In genomic region chrX:68627986-68628385, GRCh38 we compare ENCODE assay signal across 27 cellular contexts. TPM values are rescaled to one million over a fixed set of nuclear protein-coding genes. Genes with fewer than 3 reads are reported as not detected.
DNase-seq lines count a peak whose midpoint lies in the region; ATAC-seq, FAIRE-seq and TF ChIP-seq lines count a peak whose summit lies in the region.
"Had no signal": no experiment of that assay in that cellular context is flagged by ENCODE, and none has a peak within 500 bp of the region (broad histone marks: within the 10 kb centered on the region; RNA-seq: fewer than 3 reads in every experiment).

No MANE protein-coding gene starts in this region.

- no peak for FAIRE-seq in K562 (lab: Jason Lieb, UNC)
- FAIRE-seq: A204.1, GM12878, GM12892, GM18507 had no signal

- H3K27ac Mint-ChIP-seq in WTC11 (no peak overlapping the region), H9 (no peak overlapping the region)
- H3K27ac Mint-ChIP-seq: CD14-positive monocyte; CD4-positive, alpha-beta memory T cell; CD4-positive, CD25-positive, alpha-beta regulatory T cell; CD8-positive, alpha-beta memory T cell had no signal

- H3K9me3 ChIP-seq in HEK293 (ENCODE audit: control insufficient read depth, insufficient read depth, low read depth, low read length) (no peaks in the 10 kb centered on the region), K562 (replicated peaks; ENCODE audit: control insufficient read depth, insufficient read depth, low read depth, low read length) (no peaks in the 10 kb centered on the region), esophagus squamous epithelium (no peaks in the 10 kb centered on the region), H9 (ENCODE audit: control insufficient read depth, low read depth, low read length) (peaks cover 15% of the 10 kb centered on the region)
- H3K9me3 ChIP-seq: BE2C, BLaER1 had no signal

- H2BK120ac ChIP-seq in H9 (ENCODE audit: low read depth, low read length, poor library complexity, severe bottlenecking), result no peak overlapping the region

- no peak overlapping the region for H3T11ph ChIP-seq in H9 (ENCODE audit: low read length)

- H3K4me3 Mint-ChIP-seq in WTC11 (no peak overlapping the region), H9 (no peak overlapping the region)
- H3K4me3 Mint-ChIP-seq: CD14-positive monocyte; CD4-positive, alpha-beta memory T cell; CD4-positive, CD25-positive, alpha-beta regulatory T cell; CD8-positive, alpha-beta memory T cell had no signal

- intact Hi-C loops in K562 (cut with micrococcal nuclease) (no loop called here), esophagus squamous epithelium (cut with DNase I) (no loop called here)

- in situ Hi-C loops in K562 (cut with MboI), result no loop called here

- WGBS in K562 (ENCODE audit: insufficient coverage, low coverage, missing lambda C conversion rate), result 25% methylated on average over 5 of the region's 5 CpGs
- WGBS in esophagus squamous epithelium, 2 donors, result 71 to 72% methylated on average over 3 to 5 of the region's 5 CpGs
- no CpG with 5 or more reads among the region's 5 CpGs for WGBS in H9 (ENCODE audit: extremely low coverage, insufficient read length, low lambda C conversion rate)

- H3K36me3 Mint-ChIP-seq in WTC11 (no peaks in the 10 kb centered on the region), H9 (ENCODE audit: insufficient read depth in 1 of 3, low read depth in 3 of 3) (peaks cover 0 to 4% (median 1%) of the 10 kb centered on the region in 3 experiments; a peak in 2 of 7 replicates)
- H3K36me3 Mint-ChIP-seq: CD14-positive monocyte; CD4-positive, alpha-beta memory T cell; CD4-positive, CD25-positive, alpha-beta regulatory T cell; CD8-positive, alpha-beta memory T cell had no signal

- H3K56ac ChIP-seq in H9 (ENCODE audit: insufficient read length, low read depth, low read length), result no peak overlapping the region

- H3K4me1 ChIP-seq in HEK293 (ENCODE audit: control insufficient read depth, insufficient read depth, low read length) (no peaks in the 10 kb centered on the region), K562 (replicated peaks in 1 of 2; ENCODE audit: control insufficient read depth in 2 of 2, insufficient read depth in 2 of 2, low read length in 2 of 2) (no peaks in the 10 kb centered on the region), esophagus squamous epithelium (no peaks in the 10 kb centered on the region), H9 (ENCODE audit: insufficient read depth, low read length) (no peaks in the 10 kb centered on the region)
- H3K4me1 ChIP-seq: BE2C, BLaER1 had no signal

- CTCF ChIA-PET in HEK293 (lab: Yijun Ruan, JAX) (interaction anchor here (0.8 to 1.0 kb wide), 2 partner anchors 15 to 30 kb away, joined by 3 to 4 read pairs; no protein-coding TSS in a partner anchor), WTC11 (lab: Charles Lee) (no interaction called here), K562 (lab: Yijun Ruan, JAX; ENCODE audit: low intra/inter-chr PET ratio) (no interaction called here)

- no peaks in the 10 kb centered on the region for H3K9me3 Mint-ChIP-seq in WTC11
- peaks cover 63 to 72% of the 10 kb centered on the region in 2 experiments for H3K9me3 Mint-ChIP-seq in H9

- H3K4me2 ChIP-seq in K562 (ENCODE audit: insufficient read depth, low read length), result no peak overlapping the region
- no peak overlapping the region for H3K4me2 ChIP-seq in H9 (ENCODE audit: insufficient read depth, insufficient read length, low read length)
- H3K4me2 ChIP-seq: BLaER1 had no signal

- H3K23me2 ChIP-seq in H9 (ENCODE audit: insufficient read length, low read depth, low read length, poor library complexity, severe bottlenecking), result no peaks in the 10 kb centered on the region

- H3K23ac ChIP-seq in H9 (ENCODE audit: insufficient read length, low read depth, low read length), result no peak overlapping the region

- ATAC-seq in WTC11, result no peak
- no peak for ATAC-seq in K562
- ATAC-seq in HG02840 (IDR thresholded peaks at IDR 0.05; ENCODE audit: low FRiP score, unreplicated experiment), result no peak
- ATAC-seq: GM12878 had no signal

- BruUV-seq in K562 (replicated peaks; lab: Mats Ljungman, UMichigan), result no TSS peak

- H3K27me3 ChIP-seq in K562 (ENCODE audit: control insufficient read depth in 2 of 2, insufficient read depth in 2 of 2, low read length in 2 of 2) (no peaks in the 10 kb centered on the region), esophagus squamous epithelium (no peaks in the 10 kb centered on the region), H9 (ENCODE audit: insufficient read depth, low read length) (no peaks in the 10 kb centered on the region)
- H3K27me3 ChIP-seq: BE2C had no signal

- no peaks in the 10 kb centered on the region for H3K79me1 ChIP-seq in H9 (ENCODE audit: insufficient read depth, low read depth, low read length, poor library complexity, severe bottlenecking)

- H2AK5ac ChIP-seq in H9 (ENCODE audit: insufficient read length, low read length), result no peak overlapping the region

- H3K4me3 ChIP-seq in HEK293 (ENCODE audit: low read depth, low read length) (no peak overlapping the region), K562 (no peak overlapping the region), esophagus squamous epithelium (no peak overlapping the region)
- H3K4me3 ChIP-seq: BLaER1, GM12878 had no signal

- H3K4ac ChIP-seq in H9 (ENCODE audit: low read depth, low read length), result no peak overlapping the region

- no peak overlapping the region for H4K91ac ChIP-seq in H9 (ENCODE audit: insufficient read length, low read depth, low read length)

- no peak overlapping the region for H4K5ac ChIP-seq in H9 (ENCODE audit: insufficient read length, low read depth, low read length)

- H3K36me3 ChIP-seq in HEK293 (ENCODE audit: control insufficient read depth in 2 of 2, insufficient read depth in 1 of 2, low read length in 2 of 2) (no peaks in the 10 kb centered on the region), K562 (ENCODE audit: control insufficient read depth, insufficient read depth, low read length) (no peaks in the 10 kb centered on the region), esophagus squamous epithelium (no peaks in the 10 kb centered on the region)
- H3K36me3 ChIP-seq: BE2C, BLaER1 had no signal

- no peak for DNase-seq in WTC11 (ENCODE audit: low spot score)
- no peak for DNase-seq in K562 (ENCODE audit: extremely low read depth in 1 of 4, low spot score in 3 of 4)
- DNase-seq in esophagus squamous epithelium (lab: John Stamatoyannopoulos, UW), result no peak
- DNase-seq in H9, result no peak
- DNase-seq: 8988T; ACHN; BE2C; C1 segment of cervical spinal cord; CD4-positive, alpha-beta memory T cell; CD4-positive, CD25-positive, alpha-beta regulatory T cell; CD8-positive, alpha-beta memory T cell; COR-L47; DMS 273 treated with DMSO at 0.1 percent for 48 hours; DMS153; DMS53; DMS79; DND-41; EL; GDM1 had no signal

- POLR2A ChIA-PET in HEK293 (lab: Yijun Ruan, JAX) (no interaction called here), WTC11 (lab: Charles Lee) (no interaction called here), K562 (lab: Yijun Ruan, JAX) (interaction anchor here (1.0 kb wide), 1 partner anchor 14 kb away, joined by 3 read pairs; no protein-coding TSS in a partner anchor)

- no peak overlapping the region for H3K9ac ChIP-seq in K562 (ENCODE audit: insufficient read depth in 1 of 2, low read depth in 2 of 2, low read length in 2 of 2)
- no peak overlapping the region for H3K9ac ChIP-seq in H9 (ENCODE audit: extremely low read depth, insufficient read length, low read length)
- H3K9ac ChIP-seq: BLaER1 had no signal

- no peaks in the 10 kb centered on the region for H3K9me1 ChIP-seq in K562 (ENCODE audit: control insufficient read depth, insufficient read depth, low read length)

- H3K27me3 Mint-ChIP-seq in WTC11 (ENCODE audit: low read depth) (no peaks in the 10 kb centered on the region; the same call in 1 of the 2 replicates), H9 (ENCODE audit: low read depth) (peaks cover 2% of the 10 kb centered on the region; the same call in 1 of the 2 replicates)

- H4K20me1 ChIP-seq in K562 (replicated peaks; ENCODE audit: control insufficient read depth, insufficient read depth, low read length), result no peaks in the 10 kb centered on the region
- H4K20me1 ChIP-seq in H9 (ENCODE audit: control insufficient read depth, insufficient read depth, insufficient read length), result no peaks in the 10 kb centered on the region
- H4K20me1 ChIP-seq: BLaER1 had no signal

- no peak overlapping the region for H3K18ac ChIP-seq in H9 (ENCODE audit: insufficient read length, low read depth, low read length)

- TF ChIP-seq CTCF in HEK293 (tag by site-specific recombination; IDR thresholded peaks at IDR 0.05), result no peak
- no peak for TF ChIP-seq CTCF in WTC11 (IDR thresholded peaks at IDR 0.05)
- no peak for TF ChIP-seq CTCF in K562 (IDR thresholded peaks at IDR 0.05 in 2 of 3, conservative IDR thresholded peaks at IDR 0.05 in 1 of 3; ENCODE audit: insufficient read depth in 2 of 3, low read depth in 1 of 3, low read length in 3 of 3)
- TF ChIP-seq CTCF in esophagus squamous epithelium (IDR thresholded peaks at IDR 0.05), result no peak
- TF ChIP-seq CTCF in H9 (conservative IDR thresholded peaks at IDR 0.05), result no peak

- no peak for TF ChIP-seq EP300 in K562 (IDR thresholded peaks at IDR 0.05; ENCODE audit: low read length)

- no peaks in the 10 kb centered on the region for H3K4me1 Mint-ChIP-seq in WTC11
- H3K4me1 Mint-ChIP-seq in H9, result no peaks in the 10 kb centered on the region
- H3K4me1 Mint-ChIP-seq: CD14-positive monocyte; CD4-positive, alpha-beta memory T cell; CD4-positive, CD25-positive, alpha-beta regulatory T cell; CD8-positive, alpha-beta memory T cell had no signal

- H2AFZ ChIP-seq in K562 (ENCODE audit: low read depth, low read length) (no peak overlapping the region), H9 (ENCODE audit: low read length) (no peak overlapping the region)

- no peak overlapping the region for H2BK20ac ChIP-seq in H9 (ENCODE audit: low read depth, low read length, poor library complexity, severe bottlenecking)

- H3K27ac ChIP-seq in HEK293 (ENCODE audit: extremely low read depth, low read depth, low read length) (no peak overlapping the region), K562 (ENCODE audit: extremely low read depth, low read depth, low read length) (no peak overlapping the region), esophagus squamous epithelium (no peak overlapping the region), H9 (ENCODE audit: insufficient read length, low read depth, low read length) (no peak overlapping the region)
- H3K27ac ChIP-seq: BLaER1 had no signal

- H4K8ac ChIP-seq in H9 (replicated peaks; ENCODE audit: insufficient read length, low read depth, low read length), result no peak overlapping the region

- TF ChIP-seq RAD21 in K562 (CRISPR knock-in tag; conservative IDR thresholded peaks at IDR 0.05 in 1 of 2, IDR thresholded peaks at IDR 0.05 in 1 of 2), result no peak

- H2BK12ac ChIP-seq in H9 (ENCODE audit: insufficient read length, low read depth, low read length), result no peak overlapping the region

- H3K79me2 ChIP-seq in K562 (ENCODE audit: control insufficient read depth, insufficient read depth, low read length) (no peaks in the 10 kb centered on the region), H9 (ENCODE audit: insufficient read depth, low read length) (no peaks in the 10 kb centered on the region)

- no peak overlapping the region for H2BK15ac ChIP-seq in H9 (ENCODE audit: low read depth, low read length)

- TF ChIP-seq POLR2A in K562 (conservative IDR thresholded peaks at IDR 0.05), result no peak
- no peak for TF ChIP-seq POLR2A in esophagus squamous epithelium (IDR thresholded peaks at IDR 0.05)

- no peak overlapping the region for H2BK5ac ChIP-seq in H9 (ENCODE audit: insufficient read length, low read length)

- no peak overlapping the region for H3K14ac ChIP-seq in H9 (ENCODE audit: insufficient read depth, low read length)

RNA-seq across cellular contexts. Expression of gene STARD8, which starts 19.5 kb away (rescaled TPM):
- 3.1 to 8.5 TPM (median 3.8 TPM) in 3 replicates for total RNA-seq in WTC11 (2021)
- 38.1 and 60.0 TPM in 2 replicates for total RNA-seq in K562 (2011; cell fraction: chromatin; rRNA removed; ENCODE audit: low replicate concordance)
- 38.0 TPM in 2 replicates for total RNA-seq in K562 (2011; cell fraction: nucleolus; rRNA removed)
- total RNA-seq in K562 (2011; cell fraction: nucleoplasm; rRNA removed), result 29.8 and 33.7 TPM in 2 replicates
- 19.9 and 27.1 TPM in 2 replicates for total RNA-seq in K562 (2014; rRNA removed)
- total RNA-seq in K562 (2014; rRNA removed; fragmentation: Illumina TruSeq; extraction: Trizol), result 8.0 and 9.1 TPM in 2 replicates
- total RNA-seq in K562 (2015; rRNA removed; fragmentation: Illumina TruSeq; extraction: Trizol), result 8.5 and 9.2 TPM in 2 replicates
- total RNA-seq in K562 (2021), result 30.2 and 35.0 TPM in 2 replicates
- 18.6 and 20.1 TPM in 2 replicates for polyA plus RNA-seq in K562 (2011; rRNA removed)
- polyA plus RNA-seq in K562 (2011; cell fraction: cytosol; rRNA removed), result 19.5 and 27.1 TPM in 2 replicates
- 57.2 and 86.0 TPM in 2 replicates for polyA plus RNA-seq in K562 (2011; cell fraction: nucleus; rRNA removed)
- 16.9 and 20.5 TPM in 2 replicates for polyA plus RNA-seq in K562 (2012)
- polyA plus RNA-seq in K562 (2014; fragmentation: Illumina TruSeq; extraction: Trizol), result 15.9 and 21.4 TPM in 2 replicates
- 1 to 10 TPM; 1.6 to 1.9 TPM for polyA plus RNA-seq in K562 (2014; fragmentation: Nextera tagmentation; extraction: Ambion mirVana)
- polyA plus RNA-seq in K562 (2014; rRNA removed), result 17.7 and 18.4 TPM in 2 replicates
- 16.7 and 26.6 TPM in 2 replicates for polyA minus RNA-seq in K562 (2011; rRNA and poly(A)+ RNA removed)
- 23.9 and 27.2 TPM in 2 replicates for polyA minus RNA-seq in K562 (2011; cell fraction: cytosol; rRNA and poly(A)+ RNA removed)
- polyA minus RNA-seq in K562 (2011; cell fraction: nucleus; rRNA and poly(A)+ RNA removed), result 15.7 and 16.7 TPM in 2 replicates
- total RNA-seq in esophagus squamous epithelium, result 1 to 10 TPM in 3 of 4 donors, under 1 TPM in 1; 0.95 to 9.9 (median 2.1) TPM
- 0.39 and 0.52 TPM in 2 replicates for total RNA-seq in H9 (2021)
- polyA plus RNA-seq: CD8-positive, alpha-beta memory T cell had no signal

Comparison
In these comparisons a context has a peak if more than half of its experiments do, and no peak if none do; other contexts are left out.
1. Of the 44 proteins assayed by ChIP-seq in both K562 and HEK293: peak only in K562: none; only in HEK293: none; in both: ZNF121; in neither: 43.